Comparison of ENCODE assay signal across 28 cellular contexts in genomic region chr7:139384611-139385010, GRCh38.
"Had no signal": no experiment of that assay in that cellular context is flagged by ENCODE, and none has a peak within 500 bp of the region (broad histone marks: within the 10 kb centered on the region; RNA-seq: fewer than 3 reads in every experiment).

No MANE protein-coding gene starts in this region.

- H3K4me1 ChIP-seq: neural progenitor cell, parathyroid adenoma, psoas muscle, suprapubic skin, testis, tibial artery, transverse colon, upper lobe of right lung, uterus had no signal

- ATAC-seq: naive thymus-derived CD4-positive, alpha-beta T cell; natural killer cell; psoas muscle; right cardiac atrium; sciatic nerve; stimulated activated effector memory CD8-positive, alpha-beta T cell treated with anti-CD3 and anti-CD28 coated beads, Interleukin-12 subunit alpha, Interleukin-12 subunit beta, amount 100 ng/mL, for 72 hours; stimulated activated naive B cell treated with anti-CD40 and anti-IgM and Interleukin-4, amounts not matched to agents 10 μg/mL and 1 μg/mL and 100 μg/mL, for 72 hours; stimulated activated naive CD8-positive, alpha-beta T cell treated with anti-CD3 and anti-CD28 coated beads, Interleukin-15, amount 100 ng/mL, for 72 hours; upper lobe of right lung had no signal

- DNase-seq: naive thymus-derived CD4-positive, alpha-beta T cell; natural killer cell; occipital lobe; ovary; posterior cingulate gyrus; psoas muscle; right cardiac atrium; spleen; stimulated activated CD4-positive, alpha-beta T cell treated with anti-CD3 and anti-CD28 coated beads, Interleukin-12 subunit alpha, Interleukin-12 subunit beta, amount 100 ng/mL, for 4 hours; stimulated activated CD4-positive, alpha-beta T cell treated with anti-CD3 and anti-CD28 coated beads, Interleukin-1b, Interleukin-23, amount 100 ng/mL, for 48 hours; stimulated activated CD4-positive, alpha-beta T cell treated with anti-CD3 and anti-CD28 coated beads, Interleukin-4, amount 100 ng/mL, for 1 hour; stimulated activated CD4-positive, alpha-beta T cell treated with anti-CD3 and anti-CD28 coated beads, Interleukin-4, amount 100 ng/mL, for 4 hours; stimulated activated naive B cell treated with anti-CD40 and anti-IgM and Interleukin-4, amounts not matched to agents 10 μg/mL and 1 μg/mL and 100 μg/mL, for 72 hours; stimulated activated naive CD4-positive, alpha-beta T cell treated with Interleukin-2 at 50 U/mL for 16 hours; stimulated activated naive CD8-positive, alpha-beta T cell treated with anti-CD3 and anti-CD28 coated beads, Interleukin-15, amount 100 ng/mL, for 72 hours; substantia nigra; testis; tibial artery; transverse colon; upper lobe of right lung; uterus had no signal

- H3K4me2 ChIP-seq: neural progenitor cell, smooth muscle cell had no signal

- H3K27ac ChIP-seq: neural progenitor cell, ovary, parathyroid adenoma, psoas muscle, skin epidermis, spleen, suprapubic skin, testis, tibial artery, transverse colon, upper lobe of right lung, uterus had no signal

- H3K9ac ChIP-seq: neural progenitor cell, parathyroid adenoma had no signal

- H3K27me3 ChIP-seq: neural progenitor cell, ovary, spleen, suprapubic skin, testis, tibial artery, transverse colon, upper lobe of right lung, uterus had no signal

- H3K9me3 ChIP-seq: ovary, psoas muscle, spleen, suprapubic skin, testis, tibial artery, transverse colon, upper lobe of right lung, uterus had no signal

- H3K4me3 ChIP-seq: neural progenitor cell, ovary, psoas muscle, skin epidermis, smooth muscle cell, spleen, suprapubic skin, testis, tibial artery, transverse colon, upper lobe of right lung, uterus had no signal

- H3K36me3 ChIP-seq: ovary, uterus had no signal

- H2AFZ ChIP-seq: neural progenitor cell, parathyroid adenoma had no signal
